Comparison of ENCODE assay signal across 19 cellular contexts in the genomic region with DNA sequence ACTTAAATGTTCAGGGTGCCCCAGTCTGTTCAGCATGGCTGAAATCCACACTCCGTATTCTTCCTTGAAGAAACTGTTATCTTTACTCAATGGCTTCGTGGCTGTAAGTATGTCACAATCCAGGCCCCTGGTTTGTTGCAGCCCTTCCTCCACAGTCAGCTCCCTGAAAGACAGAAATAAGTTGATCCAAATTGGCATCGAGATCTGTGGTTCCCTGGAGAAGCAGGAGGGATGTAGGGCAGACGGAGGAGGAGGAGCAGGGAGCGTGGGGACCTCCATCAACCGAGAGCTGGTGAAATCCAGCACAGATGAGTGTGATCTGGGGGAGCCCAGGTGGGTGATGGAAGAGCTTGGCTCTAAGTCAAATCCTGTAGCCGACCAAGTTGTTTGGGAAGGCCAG. TPM values are rescaled to one million over a fixed set of nuclear protein-coding genes. Genes with fewer than 3 reads are reported as not detected.
A peak's percentile ranks its signal among the peaks of the same experiment; 100 is the strongest.
DNase-seq lines count a peak whose midpoint lies in the region; ATAC-seq, FAIRE-seq and TF ChIP-seq lines count a peak whose summit lies in the region.
"Had no signal": no experiment of that assay in that cellular context is flagged by ENCODE, and none has a peak within 500 bp of the region (broad histone marks: within the 10 kb centered on the region; RNA-seq: fewer than 3 reads in every experiment).

No MANE protein-coding gene starts in this region.

- H3K27me3 Mint-ChIP-seq in MCF 10A (ENCODE audit: insufficient read depth, unreplicated experiment), result no peaks in the 10 kb centered on the region
- H3K27me3 Mint-ChIP-seq in activated CD8-positive, alpha-beta T cell treated with anti-CD3 and anti-CD28 coated beads, Interleukin-2, amount 10 ng/mL, durations not matched to agents 7 days and 5 days (ENCODE audit: low read depth), result peaks cover 24% of the 10 kb centered on the region

- H3K9ac ChIP-seq in mammary epithelial cell (ENCODE audit: insufficient read depth, low read length) (no peak overlapping the region), endothelial cell of umbilical vein (replicated peaks; ENCODE audit: extremely low read depth, insufficient read depth, low read length) (no peak overlapping the region)

- TF ChIP-seq CTCF in MCF 10A (IDR thresholded peaks at IDR 0.05; ENCODE audit: unreplicated experiment), result no peak
- TF ChIP-seq CTCF in mammary epithelial cell (conservative IDR thresholded peaks at IDR 0.05 in 1 of 2, IDR thresholded peaks at IDR 0.05 in 1 of 2; ENCODE audit: extremely low read depth in 1 of 2, insufficient read depth in 1 of 2, low read depth in 1 of 2, low read length in 2 of 2), result no peak
- TF ChIP-seq CTCF in endothelial cell of umbilical vein (IDR thresholded peaks at IDR 0.05; ENCODE audit: extremely low read depth in 1 of 2, insufficient read depth in 1 of 2, low read depth in 1 of 2, low read length in 2 of 2), result no peak
- TF ChIP-seq CTCF in neutrophil (IDR thresholded peaks at IDR 0.05), result no peak

- POLR2A ChIA-PET in MCF 10A (lab: Yijun Ruan, JAX), result interaction anchor here (0.9 to 1.7 kb wide), 4 partner anchors 11 to 81 kb away, joined by 3 to 5 read pairs (median 3); partner anchors contain the start of gene DOCK6
- POLR2A ChIA-PET in endothelial cell of umbilical vein (lab: Charles Lee), result interaction anchor here (1.2 kb wide), 1 partner anchor 186 kb away, joined by 3 read pairs; no protein-coding TSS in a partner anchor
- POLR2A ChIA-PET in activated CD8-positive, alpha-beta T cell treated with anti-CD3 and anti-CD28 coated beads, Interleukin-2, amount 10 ng/mL, durations not matched to agents 7 days and 5 days (lab: Charles Lee), result no interaction called here

- in situ Hi-C loops in mammary epithelial cell (cut with MboI; ENCODE audit: low sequenced_read_pairs in 2 of 2), result loop anchor here in 1 of 2 donors (25.0 kb wide), 1 partner anchor 191 kb away; the partner anchor contains the start of gene ELAVL3

- no peaks in the 10 kb centered on the region for H3K9me1 ChIP-seq in endothelial cell of umbilical vein (replicated peaks; ENCODE audit: control insufficient read depth, extremely low read depth, insufficient read depth, low read length)

- intact Hi-C loops in MCF 10A (cut with micrococcal nuclease) (no loop called here), mammary epithelial cell (cut with micrococcal nuclease) (no loop called here), endothelial cell of umbilical vein (cut with micrococcal nuclease) (no loop called here), aorta (cut with DNase I) (loop anchor here in 1 of 2 donors (5.0 to 10.0 kb wide), 2 partner anchors 41 to 299 kb away; partner anchors contain the start of genes RAB3D and ZNF627)

- H2AFZ ChIP-seq in mammary epithelial cell (ENCODE audit: low read depth, low read length) (no peak overlapping the region), endothelial cell of umbilical vein (ENCODE audit: low read depth, low read length) (no peak overlapping the region)

- H3K36me3 Mint-ChIP-seq in MCF 10A (ENCODE audit: insufficient read depth, unreplicated experiment), result no peaks in the 10 kb centered on the region
- H3K36me3 Mint-ChIP-seq in activated CD8-positive, alpha-beta T cell treated with anti-CD3 and anti-CD28 coated beads, Interleukin-2, amount 10 ng/mL, durations not matched to agents 7 days and 5 days (ENCODE audit: low read depth), result no peaks in the 10 kb centered on the region

- H3K4me3 ChIP-seq in mammary epithelial cell (replicated peaks in 1 of 3; ENCODE audit: insufficient read depth in 1 of 3, low read depth in 2 of 3, low read length in 3 of 3) (no peak overlapping the region), endothelial cell of umbilical vein (replicated peaks in 1 of 3; ENCODE audit: insufficient read depth in 1 of 3, low read depth in 1 of 3, low read length in 3 of 3) (no peak overlapping the region), neutrophil (ENCODE audit: low read depth in 1 of 2, low read length in 1 of 2) (peak overlapping the region; percentile 15 to 28), aorta (ENCODE audit: low read length in 2 of 2) (no peak overlapping the region), H7 (ENCODE audit: insufficient read depth, low read depth, low read length) (no peak overlapping the region)
- H3K4me3 ChIP-seq: A549 had no signal

- peak; percentile 18 for DNase-seq in MCF 10A (ENCODE audit: unreplicated experiment)
- no peak for DNase-seq in mammary epithelial cell
- no peak for DNase-seq in endothelial cell of umbilical vein (ENCODE audit: low read depth, low spot score)
- no peak for DNase-seq in aorta
- no peak for DNase-seq in activated CD8-positive, alpha-beta T cell treated with anti-CD3 and anti-CD28 coated beads, Interleukin-2, amount 10 ng/mL, durations not matched to agents 7 days and 5 days
- no peak for DNase-seq in activated CD4-positive, alpha-beta T cell treated with anti-CD3 and anti-CD28 coated beads, Interleukin-2, amount 50 U/mL, for 4 hours
- no peak for DNase-seq in H7
- DNase-seq: activated effector memory CD4-positive, alpha-beta T cell treated with anti-CD3 and anti-CD28 coated beads, Interleukin-2, amount 50 U/mL, for 16 hours; small intestine; T1000; trophoblast cell had no signal

- peaks cover 11% of the 10 kb centered on the region for H3K4me1 Mint-ChIP-seq in MCF 10A (ENCODE audit: insufficient read depth, unreplicated experiment)
- H3K4me1 Mint-ChIP-seq in activated CD8-positive, alpha-beta T cell treated with anti-CD3 and anti-CD28 coated beads, Interleukin-2, amount 10 ng/mL, durations not matched to agents 7 days and 5 days (ENCODE audit: low read depth), result peaks cover 10% of the 10 kb centered on the region

- WGBS in mammary epithelial cell (ENCODE audit: low coverage, missing lambda C conversion rate), result 44% methylated on average over 7 of the region's 7 CpGs
- WGBS in aorta, 2 donors, result 11 to 14% methylated on average over 7 of the region's 7 CpGs

- no peak overlapping the region for H3K4me3 Mint-ChIP-seq in MCF 10A (ENCODE audit: unreplicated experiment)
- no peak overlapping the region for H3K4me3 Mint-ChIP-seq in activated CD8-positive, alpha-beta T cell treated with anti-CD3 and anti-CD28 coated beads, Interleukin-2, amount 10 ng/mL, durations not matched to agents 7 days and 5 days

- H3K4me2 ChIP-seq in mammary epithelial cell (ENCODE audit: insufficient read depth, low read depth, low read length), result no peak overlapping the region
- H3K4me2 ChIP-seq in endothelial cell of umbilical vein (ENCODE audit: insufficient read depth, low read length), result no peak overlapping the region
- H3K4me2 ChIP-seq: A549 had no signal

- BruUV-seq in MCF 10A (replicated peaks; lab: Mats Ljungman, UMichigan) (no TSS peak), mammary epithelial cell (replicated peaks; lab: Mats Ljungman, UMichigan) (no TSS peak), endothelial cell of umbilical vein (replicated peaks; lab: Mats Ljungman, UMichigan) (no TSS peak)

- peak; percentile 8 for FAIRE-seq in endothelial cell of umbilical vein (lab: Jason Lieb, UNC)
- FAIRE-seq: A549, D721Med, RCC 7860, small intestine had no signal

- dilution Hi-C loops in mammary epithelial cell (cut with HindIII; ENCODE audit: low sequenced_read_pairs), result loop anchor here (5.0 kb wide), 1 partner anchor 86 kb away; the partner anchor contains the start of gene EPOR
- dilution Hi-C loops in endothelial cell of umbilical vein (cut with MboI; ENCODE audit: extremely low pct_ligation_motif_present, low sequenced_read_pairs), result no loop called here

- no peaks in the 10 kb centered on the region for H3K9me3 Mint-ChIP-seq in MCF 10A (ENCODE audit: unreplicated experiment)
- H3K9me3 Mint-ChIP-seq in activated CD8-positive, alpha-beta T cell treated with anti-CD3 and anti-CD28 coated beads, Interleukin-2, amount 10 ng/mL, durations not matched to agents 7 days and 5 days (ENCODE audit: insufficient read depth), result no peaks in the 10 kb centered on the region

- H3K36me3 ChIP-seq in mammary epithelial cell (ENCODE audit: insufficient read depth, low read length) (no peaks in the 10 kb centered on the region), endothelial cell of umbilical vein (ENCODE audit: control insufficient read depth in 2 of 2, extremely low read depth in 1 of 2, insufficient read depth in 2 of 2, low read length in 2 of 2) (no peaks in the 10 kb centered on the region), neutrophil (peaks cover 30% of the 10 kb centered on the region), aorta (ENCODE audit: control insufficient read depth in 1 of 2, insufficient read depth in 2 of 2, low read length in 1 of 2) (no peaks in the 10 kb centered on the region), H7 (replicated peaks; ENCODE audit: control insufficient read depth, insufficient read depth, low read length) (no peaks in the 10 kb centered on the region)

- peak overlapping the region; percentile 40 for H3K27ac Mint-ChIP-seq in MCF 10A (ENCODE audit: low read depth, unreplicated experiment)
- H3K27ac Mint-ChIP-seq in activated CD8-positive, alpha-beta T cell treated with anti-CD3 and anti-CD28 coated beads, Interleukin-2, amount 10 ng/mL, durations not matched to agents 7 days and 5 days, result no peak overlapping the region

- no peak for TF ChIP-seq POLR2A in endothelial cell of umbilical vein (IDR thresholded peaks at IDR 0.05; ENCODE audit: low read depth, low read length)

- H3K27me3 ChIP-seq in mammary epithelial cell (ENCODE audit: insufficient read depth, low read length), result no peaks in the 10 kb centered on the region
- H3K27me3 ChIP-seq in endothelial cell of umbilical vein (ENCODE audit: control insufficient read depth in 2 of 2, insufficient read depth in 2 of 2, low read length in 2 of 2), result peaks cover 0 to 1% of the 10 kb centered on the region in 2 experiments
- H3K27me3 ChIP-seq in neutrophil, result no peaks in the 10 kb centered on the region
- no peaks in the 10 kb centered on the region for H3K27me3 ChIP-seq in aorta (ENCODE audit: control insufficient read depth in 1 of 2, insufficient read depth in 2 of 2, low read length in 1 of 2)
- no peaks in the 10 kb centered on the region for H3K27me3 ChIP-seq in H7 (ENCODE audit: control insufficient read depth, insufficient read depth, low read length)

- peak; percentile 2 for ATAC-seq in aorta (ENCODE audit: low FRiP score)
- ATAC-seq in activated CD8-positive, alpha-beta T cell treated with anti-CD3 and anti-CD28 coated beads, Interleukin-2, amount 10 ng/mL, durations not matched to agents 7 days and 5 days, result no peak
- ATAC-seq: A549 had no signal

- H3K27ac ChIP-seq in mammary epithelial cell (ENCODE audit: insufficient read depth, low read depth, low read length) (no peak overlapping the region), endothelial cell of umbilical vein (ENCODE audit: insufficient read depth, low read depth, low read length) (no peak overlapping the region), neutrophil (peak overlapping the region; percentile 91), aorta (ENCODE audit: low read depth in 1 of 2, low read length in 2 of 2) (no peak overlapping the region)

- H3K4me1 ChIP-seq in mammary epithelial cell (ENCODE audit: insufficient read depth, low read length) (peaks cover 7% of the 10 kb centered on the region), endothelial cell of umbilical vein (ENCODE audit: control insufficient read depth, extremely low read depth, insufficient read depth, low read length) (no peaks in the 10 kb centered on the region), neutrophil (ENCODE audit: control insufficient read depth in 1 of 2, insufficient read depth in 1 of 2, low read depth in 1 of 2, low read length in 1 of 2) (peaks cover 60 to 67% of the 10 kb centered on the region in 2 experiments), aorta (ENCODE audit: control insufficient read depth in 1 of 2, insufficient read depth in 2 of 2, low read length in 2 of 2) (no peaks in the 10 kb centered on the region)

- H3K79me2 ChIP-seq in mammary epithelial cell (ENCODE audit: insufficient read depth, low read length), result no peaks in the 10 kb centered on the region
- H3K79me2 ChIP-seq in endothelial cell of umbilical vein (ENCODE audit: control insufficient read depth, insufficient read depth, low read length), result no peaks in the 10 kb centered on the region

- H3K9me3 ChIP-seq in mammary epithelial cell (replicated peaks; ENCODE audit: insufficient read depth, low read length) (no peaks in the 10 kb centered on the region), endothelial cell of umbilical vein (replicated peaks; ENCODE audit: control insufficient read depth, insufficient read depth, low read length) (no peaks in the 10 kb centered on the region), neutrophil (no peaks in the 10 kb centered on the region), aorta (ENCODE audit: control insufficient read depth, low read length) (no peaks in the 10 kb centered on the region)
- H3K9me3 ChIP-seq: A549 had no signal

- CTCF ChIA-PET in MCF 10A (lab: Yijun Ruan, JAX), result interaction anchor here (0.5 to 2.3 kb wide), 8 partner anchors 52 to 277 kb away, joined by 3 to 6 read pairs (median 4); no protein-coding TSS in a partner anchor
- CTCF ChIA-PET in mammary epithelial cell (lab: Charles Lee; ENCODE audit: low non-redundant PET), result no interaction called here
- CTCF ChIA-PET in endothelial cell of umbilical vein (lab: Charles Lee), result interaction anchor here (1.3 to 3.0 kb wide), 2 partner anchors 85 to 186 kb away, joined by 3 to 12 read pairs; no protein-coding TSS in a partner anchor
- CTCF ChIA-PET in activated CD8-positive, alpha-beta T cell treated with anti-CD3 and anti-CD28 coated beads, Interleukin-2, amount 10 ng/mL, durations not matched to agents 7 days and 5 days (lab: Charles Lee), result interaction anchor here (1.0 to 3.3 kb wide), 2 partner anchors 15 to 186 kb away, joined by 3 to 14 read pairs; no protein-coding TSS in a partner anchor

- H4K20me1 ChIP-seq in mammary epithelial cell (ENCODE audit: insufficient read depth, low read length), result no peaks in the 10 kb centered on the region
- H4K20me1 ChIP-seq in endothelial cell of umbilical vein (replicated peaks; ENCODE audit: control insufficient read depth, extremely low read depth, insufficient read depth, low read length), result no peaks in the 10 kb centered on the region

RNA-seq across cellular contexts. Expression of gene TSPAN16, which starts 0.3 kb away (rescaled TPM):
- not detected in 2 replicates for total RNA-seq in MCF 10A (2022)
- total RNA-seq in mammary epithelial cell, result not detected
- polyA plus RNA-seq in mammary epithelial cell, result not detected
- not detected for polyA minus RNA-seq in mammary epithelial cell
- not detected in 2 replicates for total RNA-seq in endothelial cell of umbilical vein
- polyA plus RNA-seq in endothelial cell of umbilical vein, result not detected in 2 replicates
- polyA plus RNA-seq in endothelial cell of umbilical vein (2011; cell fraction: cytosol; rRNA removed), result not detected in 2 replicates
- not detected in 2 replicates for polyA plus RNA-seq in endothelial cell of umbilical vein (2011; cell fraction: nucleus; rRNA removed)
- not detected in 2 replicates for polyA plus RNA-seq in endothelial cell of umbilical vein (2012)
- polyA minus RNA-seq in endothelial cell of umbilical vein, result not detected in 2 replicates
- not detected for polyA minus RNA-seq in endothelial cell of umbilical vein (2011; cell fraction: cytosol; rRNA and poly(A)+ RNA removed)
- polyA minus RNA-seq in endothelial cell of umbilical vein (2011; cell fraction: nucleus; rRNA and poly(A)+ RNA removed), result not detected in 2 replicates
- total RNA-seq in aorta, result not detected
- not detected for polyA plus RNA-seq in aorta
- not detected for total RNA-seq in activated CD8-positive, alpha-beta T cell treated with anti-CD3 and anti-CD28 coated beads, Interleukin-2, amount 10 ng/mL, durations not matched to agents 7 days and 5 days
- total RNA-seq in H7 (2014; rRNA removed; shearing (Covaris generic)), result not detected in 2 replicates
- total RNA-seq: chondrocyte, kidney epithelial cell, myocyte, NCI-H460 had no signal
- polyA plus RNA-seq: A549, small intestine had no signal

RNA-seq across cellular contexts. Expression of gene DOCK6, which starts 33.9 kb away (rescaled TPM):
- total RNA-seq in MCF 10A (2022) (49.1 and 61.7 TPM in 2 replicates), mammary epithelial cell (10 to 100 TPM; 22.0 to 53.6 TPM), endothelial cell of umbilical vein (334 and 353 TPM in 2 replicates), aorta (100 to 1,000 TPM in 1 of 2 donors, 10 to 100 TPM in 1; 73.1 to 109 TPM)
- polyA plus RNA-seq in mammary epithelial cell (13.5 TPM), endothelial cell of umbilical vein (126 and 154 TPM in 2 replicates), aorta (10 to 100 TPM; 12.8 to 71.8 TPM)
- polyA minus RNA-seq in mammary epithelial cell (31.1 TPM), endothelial cell of umbilical vein (111 and 141 TPM in 2 replicates)
- 96.5 and 102 TPM in 2 replicates for polyA plus RNA-seq in endothelial cell of umbilical vein (2011; cell fraction: cytosol; rRNA removed)
- polyA plus RNA-seq in endothelial cell of umbilical vein (2011; cell fraction: nucleus; rRNA removed), result 438 and 513 TPM in 2 replicates
- 107 and 122 TPM in 2 replicates for polyA plus RNA-seq in endothelial cell of umbilical vein (2012)
- 6.6 TPM for polyA minus RNA-seq in endothelial cell of umbilical vein (2011; cell fraction: cytosol; rRNA and poly(A)+ RNA removed)
- polyA minus RNA-seq in endothelial cell of umbilical vein (2011; cell fraction: nucleus; rRNA and poly(A)+ RNA removed), result 142 and 193 TPM in 2 replicates
- under 1 TPM; 0.13 to 0.76 TPM for total RNA-seq in activated CD8-positive, alpha-beta T cell treated with anti-CD3 and anti-CD28 coated beads, Interleukin-2, amount 10 ng/mL, durations not matched to agents 7 days and 5 days
- total RNA-seq in H7 (2014; rRNA removed; shearing (Covaris generic)), result 26.9 and 33.7 TPM in 2 replicates

RNA-seq across cellular contexts. Expression of gene RAB3D, which starts 43.2 kb away (rescaled TPM):
- 42.8 and 46.5 TPM in 2 replicates for total RNA-seq in MCF 10A (2022)
- 10 to 100 TPM; 27.8 to 50.2 TPM for total RNA-seq in mammary epithelial cell
- polyA plus RNA-seq in mammary epithelial cell, result 69.1 TPM
- polyA minus RNA-seq in mammary epithelial cell, result 194 TPM
- total RNA-seq in endothelial cell of umbilical vein, result 41.1 and 48.2 TPM in 2 replicates
- polyA plus RNA-seq in endothelial cell of umbilical vein, result 34.1 and 35.4 TPM in 2 replicates
- 26.2 and 31.8 TPM in 2 replicates for polyA plus RNA-seq in endothelial cell of umbilical vein (2011; cell fraction: cytosol; rRNA removed)
- 17.1 and 19.0 TPM in 2 replicates for polyA plus RNA-seq in endothelial cell of umbilical vein (2011; cell fraction: nucleus; rRNA removed)
- polyA plus RNA-seq in endothelial cell of umbilical vein (2012), result 10.4 and 11.5 TPM in 2 replicates
- polyA minus RNA-seq in endothelial cell of umbilical vein, result 143 and 179 TPM in 2 replicates
- polyA minus RNA-seq in endothelial cell of umbilical vein (2011; cell fraction: cytosol; rRNA and poly(A)+ RNA removed), result 15.7 TPM
- 23.1 and 24.0 TPM in 2 replicates for polyA minus RNA-seq in endothelial cell of umbilical vein (2011; cell fraction: nucleus; rRNA and poly(A)+ RNA removed)
- 10 to 100 TPM; 26.7 to 32.7 TPM for total RNA-seq in aorta
- 1 to 10 TPM; 3.0 to 7.1 TPM for polyA plus RNA-seq in aorta
- 1 to 10 TPM; 7.6 to 7.9 TPM for total RNA-seq in activated CD8-positive, alpha-beta T cell treated with anti-CD3 and anti-CD28 coated beads, Interleukin-2, amount 10 ng/mL, durations not matched to agents 7 days and 5 days
- 10.1 and 11.2 TPM in 2 replicates for total RNA-seq in H7 (2014; rRNA removed; shearing (Covaris generic))

RNA-seq across cellular contexts. Expression of gene TMEM205, which starts 49.8 kb away (rescaled TPM):
- total RNA-seq in MCF 10A (2022) (93.1 and 96.6 TPM in 2 replicates), mammary epithelial cell (10 to 100 TPM; 57.5 to 72.0 TPM), endothelial cell of umbilical vein (57.3 and 58.9 TPM in 2 replicates), aorta (10 to 100 TPM; 36.2 to 50.7 TPM)
- polyA plus RNA-seq in mammary epithelial cell (130 TPM), endothelial cell of umbilical vein (345 and 364 TPM in 2 replicates), aorta (100 to 1,000 TPM in 1 of 2 donors, 10 to 100 TPM in 1; 25.5 to 119 TPM)
- polyA minus RNA-seq in mammary epithelial cell (73.8 TPM), endothelial cell of umbilical vein (99.9 and 106 TPM in 2 replicates)
- polyA plus RNA-seq in endothelial cell of umbilical vein (2011; cell fraction: cytosol; rRNA removed), result 252 and 288 TPM in 2 replicates
- 148 and 156 TPM in 2 replicates for polyA plus RNA-seq in endothelial cell of umbilical vein (2011; cell fraction: nucleus; rRNA removed)
- 85.8 and 87.3 TPM in 2 replicates for polyA plus RNA-seq in endothelial cell of umbilical vein (2012)
- polyA minus RNA-seq in endothelial cell of umbilical vein (2011; cell fraction: cytosol; rRNA and poly(A)+ RNA removed), result 20.3 TPM
- 14.5 and 17.6 TPM in 2 replicates for polyA minus RNA-seq in endothelial cell of umbilical vein (2011; cell fraction: nucleus; rRNA and poly(A)+ RNA removed)
- total RNA-seq in activated CD8-positive, alpha-beta T cell treated with anti-CD3 and anti-CD28 coated beads, Interleukin-2, amount 10 ng/mL, durations not matched to agents 7 days and 5 days, result 10 to 100 TPM; 23.6 to 29.6 TPM
- 102 and 128 TPM in 2 replicates for total RNA-seq in H7 (2014; rRNA removed; shearing (Covaris generic))

RNA-seq across cellular contexts. Expression of gene CCDC159, which starts 50.1 kb away (rescaled TPM):
- total RNA-seq in MCF 10A (2022), result 17.2 and 18.2 TPM in 2 replicates
- 10 to 100 TPM in 1 of 2 donors, 1 to 10 TPM in 1; 4.0 to 10.9 TPM for total RNA-seq in mammary epithelial cell
- 6.0 TPM for polyA plus RNA-seq in mammary epithelial cell
- not detected for polyA minus RNA-seq in mammary epithelial cell
- 30.3 and 31.6 TPM in 2 replicates for total RNA-seq in endothelial cell of umbilical vein
- 28.2 and 30.0 TPM in 2 replicates for polyA plus RNA-seq in endothelial cell of umbilical vein
- polyA plus RNA-seq in endothelial cell of umbilical vein (2011; cell fraction: cytosol; rRNA removed), result 20.0 and 24.7 TPM in 2 replicates
- 181 and 184 TPM in 2 replicates for polyA plus RNA-seq in endothelial cell of umbilical vein (2011; cell fraction: nucleus; rRNA removed)
- polyA plus RNA-seq in endothelial cell of umbilical vein (2012), result 24.1 and 35.7 TPM in 2 replicates
- 12.7 and 27.0 TPM in 2 replicates for polyA minus RNA-seq in endothelial cell of umbilical vein
- polyA minus RNA-seq in endothelial cell of umbilical vein (2011; cell fraction: cytosol; rRNA and poly(A)+ RNA removed), result 2.5 TPM
- 21.9 and 31.9 TPM in 2 replicates for polyA minus RNA-seq in endothelial cell of umbilical vein (2011; cell fraction: nucleus; rRNA and poly(A)+ RNA removed)
- total RNA-seq in aorta, result 10 to 100 TPM; 18.0 to 44.4 TPM
- polyA plus RNA-seq in aorta, result 100 to 1,000 TPM in 1 of 2 donors, 10 to 100 TPM in 1; 28.3 to 111 TPM
- total RNA-seq in activated CD8-positive, alpha-beta T cell treated with anti-CD3 and anti-CD28 coated beads, Interleukin-2, amount 10 ng/mL, durations not matched to agents 7 days and 5 days, result 10 to 100 TPM in 1 of 2 experiments, 1 to 10 TPM in 1; 9.9 to 13.6 TPM
- 2.7 and 5.5 TPM in 2 replicates for total RNA-seq in H7 (2014; rRNA removed; shearing (Covaris generic))

Comparison
In these comparisons a context has a peak if more than half of its experiments do, and no peak if none do; other contexts are left out.
1. H3K4me3 ChIP-seq: peak in neutrophil (2 of 2); none in mammary epithelial cell (0 of 3), endothelial cell of umbilical vein (0 of 3), aorta (0 of 2) and H7 (single experiment).
2. RNA of gene DOCK6, which starts 33.9 kb away (total RNA-seq): 334 to 353 TPM in endothelial cell of umbilical vein, 73.1 to 109 TPM in aorta, 49.1 to 61.7 TPM in MCF 10A, 22.0 to 53.6 TPM in mammary epithelial cell and 26.9 to 33.7 TPM in H7; 0.13 to 0.76 TPM in activated CD8-positive, alpha-beta T cell treated with anti-CD3 and anti-CD28 coated beads, Interleukin-2, amount 10 ng/mL, durations not matched to agents 7 days and 5 days; every median in the first group is over 10 times any median in the second.